In the genomic region with DNA sequence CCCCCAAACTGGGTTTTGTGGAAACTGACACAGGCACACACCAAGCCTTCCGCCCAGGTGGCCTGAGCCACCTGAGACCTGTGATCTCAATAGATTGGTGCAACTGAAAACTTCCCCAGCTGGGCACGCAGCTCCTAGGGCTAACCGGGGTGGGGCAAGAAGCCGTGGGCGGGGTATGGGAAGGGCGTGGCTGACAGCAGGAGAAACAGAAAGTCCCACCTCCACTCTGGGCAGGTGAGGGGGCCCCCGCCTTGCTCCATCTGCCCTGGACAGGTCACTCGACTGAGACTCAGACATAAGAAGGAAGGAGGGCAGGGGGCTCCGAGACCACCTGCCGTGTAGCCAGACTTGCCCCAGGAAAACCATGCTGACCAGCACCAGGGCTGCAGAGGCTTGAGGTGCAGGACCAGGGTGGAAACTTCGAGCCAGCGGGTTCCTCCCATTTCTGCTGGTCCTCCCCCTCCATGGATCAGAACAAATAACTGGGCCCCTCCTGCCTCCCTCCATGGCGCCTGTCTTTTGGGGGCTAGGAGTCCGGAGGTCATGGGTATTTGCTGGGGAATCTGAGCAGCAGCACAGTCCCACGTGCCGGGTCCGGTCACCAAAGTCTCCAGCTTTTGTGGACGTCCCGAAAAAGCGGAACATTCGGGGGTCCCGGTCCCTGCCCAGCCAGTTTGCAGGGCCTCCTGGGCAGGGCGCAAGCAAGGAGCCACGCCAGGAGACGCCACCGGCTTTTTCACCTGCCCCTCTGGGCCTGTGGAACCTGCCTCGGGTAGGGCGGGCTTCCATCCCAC, we compare ENCODE assay signal across 1 cellular context.
TF ChIP-seq lines count a peak whose summit lies in the region.

No MANE protein-coding gene starts in this region.

TF ChIP-seq in HepG2, 621 proteins besides CTCF, POLR2A, EP300 and RAD21 (continued from another document):
- TF ChIP-seq, protein P1, sequence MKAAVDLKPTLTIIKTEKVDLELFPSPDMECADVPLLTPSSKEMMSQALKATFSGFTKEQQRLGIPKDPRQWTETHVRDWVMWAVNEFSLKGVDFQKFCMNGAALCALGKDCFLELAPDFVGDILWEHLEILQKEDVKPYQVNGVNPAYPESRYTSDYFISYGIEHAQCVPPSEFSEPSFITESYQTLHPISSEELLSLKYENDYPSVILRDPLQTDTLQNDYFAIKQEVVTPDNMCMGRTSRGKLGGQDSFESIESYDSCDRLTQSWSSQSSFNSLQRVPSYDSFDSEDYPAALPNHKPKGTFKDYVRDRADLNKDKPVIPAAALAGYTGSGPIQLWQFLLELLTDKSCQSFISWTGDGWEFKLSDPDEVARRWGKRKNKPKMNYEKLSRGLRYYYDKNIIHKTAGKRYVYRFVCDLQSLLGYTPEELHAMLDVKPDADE (CRISPR knock-in tag; IDR thresholded peaks at IDR 0.05), result no peak
- TF ChIP-seq, protein P2, sequence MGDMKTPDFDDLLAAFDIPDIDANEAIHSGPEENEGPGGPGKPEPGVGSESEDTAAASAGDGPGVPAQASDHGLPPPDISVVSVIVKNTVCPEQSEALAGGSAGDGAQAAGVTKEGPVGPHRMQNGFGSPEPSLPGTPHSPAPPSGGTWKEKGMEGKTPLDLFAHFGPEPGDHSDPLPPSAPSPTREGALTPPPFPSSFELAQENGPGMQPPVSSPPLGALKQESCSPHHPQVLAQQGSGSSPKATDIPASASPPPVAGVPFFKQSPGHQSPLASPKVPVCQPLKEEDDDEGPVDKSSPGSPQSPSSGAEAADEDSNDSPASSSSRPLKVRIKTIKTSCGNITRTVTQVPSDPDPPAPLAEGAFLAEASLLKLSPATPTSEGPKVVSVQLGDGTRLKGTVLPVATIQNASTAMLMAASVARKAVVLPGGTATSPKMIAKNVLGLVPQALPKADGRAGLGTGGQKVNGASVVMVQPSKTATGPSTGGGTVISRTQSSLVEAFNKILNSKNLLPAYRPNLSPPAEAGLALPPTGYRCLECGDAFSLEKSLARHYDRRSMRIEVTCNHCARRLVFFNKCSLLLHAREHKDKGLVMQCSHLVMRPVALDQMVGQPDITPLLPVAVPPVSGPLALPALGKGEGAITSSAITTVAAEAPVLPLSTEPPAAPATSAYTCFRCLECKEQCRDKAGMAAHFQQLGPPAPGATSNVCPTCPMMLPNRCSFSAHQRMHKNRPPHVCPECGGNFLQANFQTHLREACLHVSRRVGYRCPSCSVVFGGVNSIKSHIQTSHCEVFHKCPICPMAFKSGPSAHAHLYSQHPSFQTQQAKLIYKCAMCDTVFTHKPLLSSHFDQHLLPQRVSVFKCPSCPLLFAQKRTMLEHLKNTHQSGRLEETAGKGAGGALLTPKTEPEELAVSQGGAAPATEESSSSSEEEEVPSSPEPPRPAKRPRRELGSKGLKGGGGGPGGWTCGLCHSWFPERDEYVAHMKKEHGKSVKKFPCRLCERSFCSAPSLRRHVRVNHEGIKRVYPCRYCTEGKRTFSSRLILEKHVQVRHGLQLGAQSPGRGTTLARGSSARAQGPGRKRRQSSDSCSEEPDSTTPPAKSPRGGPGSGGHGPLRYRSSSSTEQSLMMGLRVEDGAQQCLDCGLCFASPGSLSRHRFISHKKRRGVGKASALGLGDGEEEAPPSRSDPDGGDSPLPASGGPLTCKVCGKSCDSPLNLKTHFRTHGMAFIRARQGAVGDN (CRISPR knock-in tag; IDR thresholded peaks at IDR 0.05), result peak; percentile 52
- TF ChIP-seq NFATC3 (CRISPR knock-in tag; IDR thresholded peaks at IDR 0.05) (no peak; the same call in 1 of the 2 replicates), ZNF263 (CRISPR knock-in tag; IDR thresholded peaks at IDR 0.05) (0 out of 2 replicates have a peak, but pooled peaks have one; percentile 11)
- TF ChIP-seq, protein P3, sequence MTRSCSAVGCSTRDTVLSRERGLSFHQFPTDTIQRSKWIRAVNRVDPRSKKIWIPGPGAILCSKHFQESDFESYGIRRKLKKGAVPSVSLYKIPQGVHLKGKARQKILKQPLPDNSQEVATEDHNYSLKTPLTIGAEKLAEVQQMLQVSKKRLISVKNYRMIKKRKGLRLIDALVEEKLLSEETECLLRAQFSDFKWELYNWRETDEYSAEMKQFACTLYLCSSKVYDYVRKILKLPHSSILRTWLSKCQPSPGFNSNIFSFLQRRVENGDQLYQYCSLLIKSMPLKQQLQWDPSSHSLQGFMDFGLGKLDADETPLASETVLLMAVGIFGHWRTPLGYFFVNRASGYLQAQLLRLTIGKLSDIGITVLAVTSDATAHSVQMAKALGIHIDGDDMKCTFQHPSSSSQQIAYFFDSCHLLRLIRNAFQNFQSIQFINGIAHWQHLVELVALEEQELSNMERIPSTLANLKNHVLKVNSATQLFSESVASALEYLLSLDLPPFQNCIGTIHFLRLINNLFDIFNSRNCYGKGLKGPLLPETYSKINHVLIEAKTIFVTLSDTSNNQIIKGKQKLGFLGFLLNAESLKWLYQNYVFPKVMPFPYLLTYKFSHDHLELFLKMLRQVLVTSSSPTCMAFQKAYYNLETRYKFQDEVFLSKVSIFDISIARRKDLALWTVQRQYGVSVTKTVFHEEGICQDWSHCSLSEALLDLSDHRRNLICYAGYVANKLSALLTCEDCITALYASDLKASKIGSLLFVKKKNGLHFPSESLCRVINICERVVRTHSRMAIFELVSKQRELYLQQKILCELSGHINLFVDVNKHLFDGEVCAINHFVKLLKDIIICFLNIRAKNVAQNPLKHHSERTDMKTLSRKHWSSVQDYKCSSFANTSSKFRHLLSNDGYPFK (CRISPR knock-in tag; IDR thresholded peaks at IDR 0.05; ENCODE audit: borderline replicate concordance), result 0 out of 2 replicates have a peak, but pooled peaks have one; percentile 32
TF ChIP-seq in HepG2: peak in this region for 11.
